19 cellular contexts compared by ENCODE assay signal in the genomic region with DNA sequence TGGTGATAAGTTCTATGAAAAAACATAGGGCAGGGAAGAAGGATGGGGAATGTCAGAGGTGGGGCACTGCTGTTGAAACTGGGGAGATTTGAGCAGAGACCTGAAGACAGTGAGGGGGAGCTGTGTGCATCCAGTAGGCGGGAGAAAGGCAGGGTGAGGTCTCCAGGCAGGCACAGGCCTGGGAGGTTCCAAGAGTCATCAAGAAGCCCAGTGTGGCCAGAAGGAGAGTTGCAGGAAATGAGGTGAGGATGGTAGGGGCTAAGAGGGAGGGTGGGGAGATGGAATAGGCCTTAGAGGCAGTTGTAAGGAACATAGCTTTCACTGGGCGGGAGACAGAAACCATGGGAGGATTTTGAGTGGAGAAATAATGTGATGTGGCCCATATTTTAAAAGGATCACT.
A peak's percentile ranks its signal among the peaks of the same experiment; 100 is the strongest.
DNase-seq lines count a peak whose midpoint lies in the region; ATAC-seq, FAIRE-seq and TF ChIP-seq lines count a peak whose summit lies in the region.
"Had no signal": no experiment of that assay in that cellular context is flagged by ENCODE, and none has a peak within 500 bp of the region (broad histone marks: within the 10 kb centered on the region; RNA-seq: fewer than 3 reads in every experiment).

No MANE protein-coding gene starts in this region.

- ATAC-seq in HG02588 (IDR thresholded peaks at IDR 0.05; ENCODE audit: unreplicated experiment): no peak
- ATAC-seq: CD8-positive, alpha-beta T cell had no signal

- H3K4ac ChIP-seq in H1 (replicated peaks; ENCODE audit: insufficient read length, low read depth, low read length): no peak overlapping the region

- no peak overlapping the region for H2BK15ac ChIP-seq in H1 (ENCODE audit: low read length)

- no peak overlapping the region for H2BK120ac ChIP-seq in H1 (replicated peaks; ENCODE audit: low read depth, low read length)

- H2BK12ac ChIP-seq in H1 (ENCODE audit: low read depth, low read length): no peak overlapping the region

- no peaks in the 10 kb centered on the region for H3K23me2 ChIP-seq in H1 (ENCODE audit: low read depth, low read length)

- no peak overlapping the region for H3K14ac ChIP-seq in H1 (ENCODE audit: insufficient read length)

- no peak overlapping the region for H4K5ac ChIP-seq in H1 (ENCODE audit: insufficient read length, low read depth, low read length)

- no peak overlapping the region for H2AK5ac ChIP-seq in H1 (ENCODE audit: low read depth, low read length)

- H4K91ac ChIP-seq in H1 (replicated peaks; ENCODE audit: insufficient read length, low read length): no peak overlapping the region

- no peaks in the 10 kb centered on the region for H4K20me1 ChIP-seq in H1 (replicated peaks in 1 of 2; ENCODE audit: control insufficient read depth in 1 of 2, insufficient read depth in 2 of 2, low read length in 2 of 2)
- H4K20me1 ChIP-seq: BLaER1 had no signal

- H3K27ac ChIP-seq in H1 (ENCODE audit: low read depth, low read length) (no peak overlapping the region), prostate gland (no peak overlapping the region)
- H3K27ac ChIP-seq: 22Rv1, BLaER1, C4-2B had no signal

- TF ChIP-seq CTCF in H1 (IDR thresholded peaks at IDR 0.05; ENCODE audit: control extremely low read depth in 1 of 3, insufficient read depth in 1 of 3, low read depth in 1 of 3, low read length in 3 of 3) (peak in 2 of 3 experiments; percentile 15 to 26; a peak in 1 of 4 replicates), prostate gland (IDR thresholded peaks at IDR 0.05) (no peak)

- no peak overlapping the region for H2AFZ ChIP-seq in H1 (ENCODE audit: low read length)

- H2BK5ac ChIP-seq in H1 (ENCODE audit: low read depth, low read length): no peak overlapping the region

- no peaks in the 10 kb centered on the region for H3K4me1 ChIP-seq in H1 (replicated peaks in 1 of 4; ENCODE audit: control insufficient read depth in 3 of 4, insufficient read depth in 4 of 4, low read length in 3 of 4)
- H3K4me1 ChIP-seq in prostate gland (replicated peaks): no peaks in the 10 kb centered on the region
- H3K4me1 ChIP-seq: BLaER1, Caco-2 had no signal

- H3K23ac ChIP-seq in H1 (ENCODE audit: insufficient read length): no peak overlapping the region

- no peak overlapping the region for H3K9ac ChIP-seq in H1 (replicated peaks in 1 of 4; ENCODE audit: extremely low read depth in 1 of 4, low read depth in 3 of 4, low read length in 3 of 4)
- H3K9ac ChIP-seq: BLaER1 had no signal

- no peak overlapping the region for H2BK20ac ChIP-seq in H1 (ENCODE audit: low read length)

- TF ChIP-seq POLR2A in H1 (IDR thresholded peaks at IDR 0.05; ENCODE audit: control extremely low read depth in 1 of 2, low read depth in 2 of 2, low read length in 2 of 2) (no peak), prostate gland (IDR thresholded peaks at IDR 0.05) (no peak)

- H3K9me3 ChIP-seq in H1 (ENCODE audit: insufficient read depth in 2 of 2, low read depth in 1 of 2, low read length in 1 of 2) (peaks cover 0 to 5% of the 10 kb centered on the region in 2 experiments; a peak in 1 of 4 replicates), prostate gland (no peaks in the 10 kb centered on the region)

- POLR2A ChIA-PET in H1 (lab: Charles Lee; ENCODE audit: partially characterized antibody): no interaction called here

- H3K4me2 ChIP-seq in H1 (ENCODE audit: insufficient read depth in 1 of 2, low read depth in 2 of 2, low read length in 2 of 2): no peak overlapping the region
- H3K4me2 ChIP-seq: BLaER1 had no signal

- 88% methylated on average over 1 of the region's 2 CpGs; no CpG with 5 or more reads in 1 of the 2 experiments for WGBS in H1 (ENCODE audit: extremely low coverage in 1 of 2, insufficient coverage in 1 of 2, insufficient read length in 1 of 2, insufficient replicate concordance in 2 of 2, low coverage in 1 of 2, low lambda C conversion rate in 2 of 2, missing lambda C conversion rate in 1 of 2), 2 experiments
- 79% methylated on average over 2 of the region's 2 CpGs for WGBS in prostate gland

- peak; percentile 11 for DNase-seq in NCI-H82 (lab: John Stamatoyannopoulos, UW)
- no peak for DNase-seq in NCI-H82 treated with DMSO at 0.1 percent for 48 hours (lab: John Stamatoyannopoulos, UW; ENCODE audit: unreplicated experiment)
- DNase-seq in H1 (ENCODE audit: low read depth in 1 of 2, low spot score in 2 of 2): no peak
- peak; percentile 49 for DNase-seq in iPS-NIHi11 (ENCODE audit: low spot score)
- no peak for DNase-seq in SK-N-DZ (ENCODE audit: low spot score)
- no peak for DNase-seq in DMS153 (lab: John Stamatoyannopoulos, UW)
- DNase-seq in prostate gland (ENCODE audit: low spot score): no peak
- DNase-seq: Caco-2; CD4-positive, CD25-positive, alpha-beta regulatory T cell; CD8-positive, alpha-beta T cell; DMS79; GF-D8; HCEC 1CT had no signal

- no peaks in the 10 kb centered on the region for H3K79me2 ChIP-seq in H1 (ENCODE audit: control insufficient read depth in 1 of 2, insufficient read depth in 2 of 2, low read length in 2 of 2)

- no peaks in the 10 kb centered on the region for H3K36me3 ChIP-seq in H1 (ENCODE audit: control insufficient read depth in 2 of 4, insufficient read depth in 4 of 4, low read length in 3 of 4)
- no peaks in the 10 kb centered on the region for H3K36me3 ChIP-seq in prostate gland
- H3K36me3 ChIP-seq: BLaER1 had no signal

- H3K27me3 ChIP-seq in H1 (replicated peaks in 1 of 4; ENCODE audit: control insufficient read depth in 3 of 4, extremely low read depth in 1 of 4, insufficient read depth in 3 of 4, low read length in 3 of 4) (no peaks in the 10 kb centered on the region), prostate gland (replicated peaks; ENCODE audit: insufficient read depth) (no peaks in the 10 kb centered on the region)
- H3K27me3 ChIP-seq: BLaER1 had no signal

- H3K18ac ChIP-seq in H1 (ENCODE audit: extremely low read depth, low read length): no peak overlapping the region

- TF ChIP-seq RAD21 in H1 (IDR thresholded peaks at IDR 0.05 in 1 of 2, conservative IDR thresholded peaks at IDR 0.05 in 1 of 2; ENCODE audit: low read depth in 2 of 2, low read length in 2 of 2): peak; percentile 15 to 34; a peak in 2 of 4 replicates

- H3K79me1 ChIP-seq in H1 (ENCODE audit: low read depth, low read length): no peaks in the 10 kb centered on the region

- no peak for TF ChIP-seq EP300 in H1 (IDR thresholded peaks at IDR 0.05; ENCODE audit: borderline replicate concordance in 1 of 2, low read depth in 2 of 2, low read length in 2 of 2)

- CTCF ChIA-PET in H1 (lab: Charles Lee; ENCODE audit: partially characterized antibody): interaction anchor here (0.6 to 3.5 kb wide), 12 partner anchors 8 to 819 kb away, joined by 3 to 14 read pairs (median 4); no protein-coding TSS in a partner anchor

- FAIRE-seq in H1 (lab: Jason Lieb, UNC): no peak
- FAIRE-seq: A204.1, GM12891 had no signal

- H3K4me3 ChIP-seq in H1 (ENCODE audit: extremely low read depth in 1 of 4, insufficient read depth in 2 of 4, low read depth in 3 of 4, low read length in 4 of 4) (no peak overlapping the region), prostate gland (no peak overlapping the region)
- H3K4me3 ChIP-seq: BLaER1 had no signal

- H4K8ac ChIP-seq in H1 (ENCODE audit: extremely low read depth, insufficient read depth, low read length): no peak overlapping the region

- H3K56ac ChIP-seq in H1 (replicated peaks; ENCODE audit: insufficient read length, low read depth, low read length): no peak overlapping the region

- intact Hi-C loops in prostate gland (cut with DNase I): no loop called here

TF ChIP-seq in H1, 55 proteins besides CTCF, POLR2A, EP300 and RAD21:
- no peak for TF ChIP-seq ATF3 (IDR thresholded peaks at IDR 0.05; ENCODE audit: insufficient read depth, low read depth, low read length)
- TF ChIP-seq NANOG (IDR thresholded peaks at IDR 0.05; ENCODE audit: insufficient read depth, low read depth, low read length, poor library complexity, severe bottlenecking): no peak
- TF ChIP-seq YY1 (IDR thresholded peaks at IDR 0.05; ENCODE audit: low read depth, low read length): no peak
- TF ChIP-seq EGR1 (IDR thresholded peaks at IDR 0.05; ENCODE audit: borderline replicate concordance, low read depth, low read length): no peak
- TF ChIP-seq SAP30 (IDR thresholded peaks at IDR 0.05; ENCODE audit: insufficient read depth, insufficient replicate concordance, low read length): no peak
- TF ChIP-seq SP2 (IDR thresholded peaks at IDR 0.05; ENCODE audit: low read length): no peak
- no peak for TF ChIP-seq SIRT6 (IDR thresholded peaks at IDR 0.05; ENCODE audit: low read length)
- TF ChIP-seq GABPA (IDR thresholded peaks at IDR 0.05; ENCODE audit: borderline replicate concordance, insufficient read depth, low read length): no peak
- TF ChIP-seq KDM5A (IDR thresholded peaks at IDR 0.05; ENCODE audit: low read length): no peak

Comparison
In these comparisons a context has a peak if more than half of its experiments do, and no peak if none do; other contexts are left out.
1. DNase-seq: peak in NCI-H82 (single experiment) and iPS-NIHi11 (single experiment); none in NCI-H82 treated with DMSO at 0.1 percent for 48 hours (single experiment), H1 (0 of 2), SK-N-DZ (single experiment), DMS153 (single experiment) and prostate gland (single experiment).
2. CTCF ChIP-seq: peak in H1 (2 of 3); none in prostate gland (0 of 4).